In the genomic region with DNA sequence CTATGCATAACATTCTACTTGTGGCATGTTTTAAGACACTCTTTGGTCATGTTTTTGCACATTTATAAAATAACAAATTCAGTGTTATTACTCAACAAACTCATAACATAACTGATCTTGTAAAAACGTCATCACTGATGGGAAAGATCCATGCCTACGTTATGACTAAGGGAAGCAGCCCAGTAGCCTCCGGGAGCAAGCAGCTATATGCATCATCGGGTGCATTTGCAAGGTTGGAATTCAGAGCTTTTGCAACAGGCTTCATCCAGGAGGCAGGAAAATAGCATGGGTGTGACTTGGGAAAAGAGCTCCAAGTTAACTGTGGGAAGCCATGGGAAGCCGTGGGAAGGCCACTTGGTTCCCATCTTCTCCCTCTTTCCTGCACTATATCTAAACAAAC, we compare ENCODE assay signal across 11 cellular contexts.
DNase-seq lines count a peak whose midpoint lies in the region; ATAC-seq and TF ChIP-seq lines count a peak whose summit lies in the region.
"Had no signal": no experiment of that assay in that cellular context is flagged by ENCODE, and none has a peak within 500 bp of the region (broad histone marks: within the 10 kb centered on the region; RNA-seq: fewer than 3 reads in every experiment).

No MANE protein-coding gene starts in this region.

- DNase-seq in AG10803 (ENCODE audit: low read depth) (peak; percentile 99), M059J (ENCODE audit: low read depth) (peak; percentile 98), chondrocyte (ENCODE audit: low spot score) (no peak), kidney tubule cell (ENCODE audit: low spot score) (peak; percentile 88), NCI-H1105 treated with DMSO at 0.1 percent for 48 hours (lab: John Stamatoyannopoulos, UW) (no peak)
- DNase-seq in T-helper 2 cell treated with Interferon-gamma antibody and Interleukin-4, amounts not matched to agents 5 μg/mL and 100 μg/mL, for 36 hours (ENCODE audit: low spot score): no peak
- no peak for DNase-seq in NK-92 treated with Interleukin-12 subunit alpha and Interleukin-12 subunit beta, amount 100 ng/mL, for 24 hours (lab: John Stamatoyannopoulos, UW)
- DNase-seq: CD4-positive, CD25-positive, alpha-beta regulatory T cell; NCI-H510A; stimulated activated naive CD8-positive, alpha-beta T cell treated with anti-CD3 and anti-CD28 coated beads, Interleukin-15, Interleukin-2, amounts not matched to agents 100 U/mL and 50 U/mL, for 24 hours had no signal

- ATAC-seq in GM18502 (IDR thresholded peaks at IDR 0.05; ENCODE audit: poor library complexity, unreplicated experiment): no peak
- ATAC-seq: stimulated activated naive CD8-positive, alpha-beta T cell treated with anti-CD3 and anti-CD28 coated beads, Interleukin-15, Interleukin-2, amounts not matched to agents 100 U/mL and 50 U/mL, for 24 hours had no signal

- H3K4me1 Mint-ChIP-seq in chondrocyte (ENCODE audit: low read depth): peaks cover 29% of the 10 kb centered on the region
- no peaks in the 10 kb centered on the region for H3K4me1 Mint-ChIP-seq in T-helper 2 cell treated with Interferon-gamma antibody and Interleukin-4, amounts not matched to agents 5 μg/mL and 100 μg/mL, for 36 hours (ENCODE audit: low read depth)

- peak overlapping the region; percentile 83 for H3K27ac Mint-ChIP-seq in chondrocyte (ENCODE audit: unreplicated experiment)
- H3K27ac Mint-ChIP-seq in T-helper 2 cell treated with Interferon-gamma antibody and Interleukin-4, amounts not matched to agents 5 μg/mL and 100 μg/mL, for 36 hours: no peak overlapping the region

- H3K9me3 Mint-ChIP-seq in chondrocyte (ENCODE audit: low read depth): no peaks in the 10 kb centered on the region
- no peaks in the 10 kb centered on the region for H3K9me3 Mint-ChIP-seq in T-helper 2 cell treated with Interferon-gamma antibody and Interleukin-4, amounts not matched to agents 5 μg/mL and 100 μg/mL, for 36 hours

- TF ChIP-seq CTCF in AG10803 (conservative IDR thresholded peaks at IDR 0.05; ENCODE audit: low read length) (no peak), chondrocyte (IDR thresholded peaks at IDR 0.05) (no peak)

- no peak overlapping the region for H3K4me3 ChIP-seq in AG10803 (ENCODE audit: low read length)

- H3K4me3 Mint-ChIP-seq in chondrocyte (ENCODE audit: unreplicated experiment): no peak overlapping the region
- H3K4me3 Mint-ChIP-seq in T-helper 2 cell treated with Interferon-gamma antibody and Interleukin-4, amounts not matched to agents 5 μg/mL and 100 μg/mL, for 36 hours: no peak overlapping the region
- H3K4me3 Mint-ChIP-seq: CD4-positive, CD25-positive, alpha-beta regulatory T cell had no signal

- no peaks in the 10 kb centered on the region for H3K27me3 Mint-ChIP-seq in chondrocyte (ENCODE audit: low read depth)
- no peaks in the 10 kb centered on the region for H3K27me3 Mint-ChIP-seq in T-helper 2 cell treated with Interferon-gamma antibody and Interleukin-4, amounts not matched to agents 5 μg/mL and 100 μg/mL, for 36 hours (ENCODE audit: low read depth)

- H3K36me3 Mint-ChIP-seq in chondrocyte (ENCODE audit: low read depth): no peaks in the 10 kb centered on the region
- H3K36me3 Mint-ChIP-seq in T-helper 2 cell treated with Interferon-gamma antibody and Interleukin-4, amounts not matched to agents 5 μg/mL and 100 μg/mL, for 36 hours (ENCODE audit: low read depth): no peaks in the 10 kb centered on the region
- H3K36me3 Mint-ChIP-seq: CD4-positive, CD25-positive, alpha-beta regulatory T cell had no signal

Comparison
In these comparisons a context has a peak if more than half of its experiments do, and no peak if none do; other contexts are left out.
1. DNase-seq: peak in AG10803 (single experiment), M059J (single experiment) and kidney tubule cell (single experiment); none in chondrocyte (single experiment), T-helper 2 cell treated with Interferon-gamma antibody and Interleukin-4, amounts not matched to agents 5 μg/mL and 100 μg/mL, for 36 hours (single experiment), NK-92 treated with Interleukin-12 subunit alpha and Interleukin-12 subunit beta, amount 100 ng/mL, for 24 hours (single experiment) and NCI-H1105 treated with DMSO at 0.1 percent for 48 hours (single experiment).